In genomic region chr6:26401987-26402658, GRCh38 we compare ENCODE assay signal across 8 cellular contexts. TPM values are rescaled to one million over a fixed set of nuclear protein-coding genes. Genes with fewer than 3 reads are reported as not detected.
A peak's percentile ranks its signal among the peaks of the same experiment; 100 is the strongest.
DNase-seq lines count a peak whose midpoint lies in the region; ATAC-seq and TF ChIP-seq lines count a peak whose summit lies in the region.

TSS of gene BTN3A1 (plus strand) at chr6:26402275. CDS start at chr6:26405564, 3,289 bp downstream.

- H3K4me3 ChIP-seq in iPS-18a (ENCODE audit: low read length) (peak within 1 kb of the TSS; percentile 76), skeletal muscle satellite cell (ENCODE audit: low read length) (peak within 1 kb of the TSS; percentile 85)

- peak within 1 kb of the TSS; percentile 81 for H3K4me2 ChIP-seq in skeletal muscle satellite cell (ENCODE audit: low read length)

- H3K36me3 Mint-ChIP-seq in MCF 10A (ENCODE audit: insufficient read depth, unreplicated experiment) = peaks cover 7% of the 10 kb centered on the region

- TSS peak; percentile 51 for BruUV-seq in MCF 10A (replicated peaks; lab: Mats Ljungman, UMichigan)

- peaks cover 11% of the 10 kb centered on the region for H3K4me1 Mint-ChIP-seq in MCF 10A (ENCODE audit: insufficient read depth, unreplicated experiment)

- POLR2A ChIA-PET in MCF 10A (lab: Yijun Ruan, JAX) = interaction anchor here (0.6 to 1.3 kb wide), 3 partner anchors 18 to 39 kb away, joined by 3 to 5 read pairs (median 3); partner anchors contain the start of gene BTN2A2

- ATAC-seq in HG02970 (IDR thresholded peaks at IDR 0.05; ENCODE audit: low FRiP score, unreplicated experiment) = peak; percentile 71

- H3K4me1 ChIP-seq in iPS-18a (ENCODE audit: control insufficient read depth, low read depth, low read length) (peaks cover 5% of the 10 kb centered on the region), skeletal muscle satellite cell (ENCODE audit: control insufficient read depth, insufficient read depth, low read length) (peaks cover 8% of the 10 kb centered on the region)

- H3K27me3 Mint-ChIP-seq in MCF 10A (ENCODE audit: insufficient read depth, unreplicated experiment) = no peaks in the 10 kb centered on the region

- CTCF ChIA-PET in MCF 10A (lab: Yijun Ruan, JAX) = interaction anchor here (1.7 kb wide), 1 partner anchor 61 kb away, joined by 4 read pairs; no protein-coding TSS in a partner anchor

- H3K27me3 ChIP-seq in iPS-18a (ENCODE audit: control insufficient read depth, insufficient read depth, low read length) (no peaks in the 10 kb centered on the region), skeletal muscle satellite cell (ENCODE audit: control insufficient read depth, insufficient read depth, low read length) (no peaks in the 10 kb centered on the region)

- H3K9me3 Mint-ChIP-seq in MCF 10A (ENCODE audit: unreplicated experiment) = no peaks in the 10 kb centered on the region

- H3K36me3 ChIP-seq in iPS-18a (ENCODE audit: control insufficient read depth, low read depth, low read length) = no peaks in the 10 kb centered on the region
- H3K36me3 ChIP-seq in skeletal muscle satellite cell (ENCODE audit: insufficient read depth, low read length) = no peaks in the 10 kb centered on the region

- peak; percentile 63 for DNase-seq in NK-92 treated with Interleukin-12 subunit alpha and Interleukin-12 subunit beta, amount 100 ng/mL, for 24 hours (lab: John Stamatoyannopoulos, UW)
- DNase-seq in NK-92 (lab: John Stamatoyannopoulos, UW; ENCODE audit: unreplicated experiment) = no peak
- peak; percentile 95 for DNase-seq in NCI-H2029 treated with DMSO at 0.1 percent for 48 hours (lab: John Stamatoyannopoulos, UW)
- DNase-seq in UCSD-AML1 (lab: John Stamatoyannopoulos, UW; ENCODE audit: unreplicated experiment) = peak; percentile 48
- peak; percentile 81 for DNase-seq in MCF 10A (ENCODE audit: unreplicated experiment)

- intact Hi-C loops in MCF 10A (cut with micrococcal nuclease) = no loop called here

- peak within 1 kb of the TSS; percentile 73 for H3K9ac ChIP-seq in iPS-18a (ENCODE audit: low read length)
- H3K9ac ChIP-seq in skeletal muscle satellite cell (ENCODE audit: low read depth, low read length) = peak within 1 kb of the TSS; percentile 78

- peak within 1 kb of the TSS; percentile 86 for H3K27ac Mint-ChIP-seq in MCF 10A (ENCODE audit: low read depth, unreplicated experiment)

- H3K4me3 Mint-ChIP-seq in MCF 10A (ENCODE audit: unreplicated experiment) = peak within 1 kb of the TSS; percentile 86

- H3K9me3 ChIP-seq in iPS-18a (ENCODE audit: control insufficient read depth, low read depth, low read length) (no peaks in the 10 kb centered on the region), skeletal muscle satellite cell (replicated peaks; ENCODE audit: low read length) (no peaks in the 10 kb centered on the region)

- H3K27ac ChIP-seq in iPS-18a (ENCODE audit: low read length) = peak within 1 kb of the TSS; percentile 61

- TF ChIP-seq CTCF in MCF 10A (IDR thresholded peaks at IDR 0.05; ENCODE audit: unreplicated experiment) = no peak

RNA-seq across cellular contexts. Expression of gene BTN3A1, which starts in this region (rescaled TPM):
- 8.0 and 15.5 TPM in 2 replicates for total RNA-seq in MCF 10A (2022)
- 7.2 and 10.6 TPM in 2 replicates for total RNA-seq in skeletal muscle satellite cell (2012; rRNA removed)
